In the genomic region with DNA sequence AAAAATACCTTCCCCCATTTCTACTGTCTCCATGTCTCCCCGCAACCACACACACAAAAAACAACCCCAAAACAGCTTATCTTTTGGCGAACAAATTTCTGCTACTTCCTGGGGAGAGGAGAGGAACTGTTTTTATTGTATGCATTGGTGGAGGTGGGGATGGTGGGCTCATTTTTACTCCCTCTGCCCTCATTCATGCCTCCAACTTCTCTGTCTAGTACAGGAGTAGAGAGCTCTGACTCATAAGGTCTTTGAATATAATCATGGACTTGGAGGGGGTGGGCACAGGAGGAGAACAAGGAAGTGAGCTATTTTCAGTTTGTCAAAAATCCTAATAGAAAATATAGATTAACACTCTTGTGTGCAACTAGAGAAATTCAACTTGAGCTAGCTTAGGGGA, we compare ENCODE assay signal across 22 cellular contexts.
DNase-seq lines count a peak whose midpoint lies in the region; ATAC-seq, FAIRE-seq and TF ChIP-seq lines count a peak whose summit lies in the region.
"Had no signal": no experiment of that assay in that cellular context is flagged by ENCODE, and none has a peak within 500 bp of the region (broad histone marks: within the 10 kb centered on the region; RNA-seq: fewer than 3 reads in every experiment).

No MANE protein-coding gene starts in this region.

- ATAC-seq in heart left ventricle: no peak
- ATAC-seq: right lobe of liver had no signal

- H2BK120ac ChIP-seq in H1 (replicated peaks; ENCODE audit: low read depth, low read length): no peak overlapping the region

- no peak overlapping the region for H3K56ac ChIP-seq in H1 (replicated peaks; ENCODE audit: insufficient read length, low read depth, low read length)

- H3K9ac ChIP-seq in H1 (replicated peaks in 1 of 4; ENCODE audit: extremely low read depth in 1 of 4, low read depth in 3 of 4, low read length in 3 of 4) (no peak overlapping the region), kidney (ENCODE audit: low read length in 2 of 2) (no peak overlapping the region)

- H4K91ac ChIP-seq in H1 (replicated peaks; ENCODE audit: insufficient read length, low read length): no peak overlapping the region

- TF ChIP-seq RAD21 in H1 (IDR thresholded peaks at IDR 0.05 in 1 of 2, conservative IDR thresholded peaks at IDR 0.05 in 1 of 2; ENCODE audit: low read depth in 2 of 2, low read length in 2 of 2): no peak

- H3K4ac ChIP-seq in H1 (replicated peaks; ENCODE audit: insufficient read length, low read depth, low read length): no peak overlapping the region

- H2BK5ac ChIP-seq in H1 (ENCODE audit: low read depth, low read length): no peak overlapping the region

- H2BK20ac ChIP-seq in H1 (ENCODE audit: low read length): no peak overlapping the region

- H3K23ac ChIP-seq in H1 (ENCODE audit: insufficient read length): no peak overlapping the region

- H4K20me1 ChIP-seq in H1 (replicated peaks in 1 of 2; ENCODE audit: control insufficient read depth in 1 of 2, insufficient read depth in 2 of 2, low read length in 2 of 2): no peaks in the 10 kb centered on the region

- 81% methylated on average over 2 of the region's 2 CpGs; no CpG with 5 or more reads in 1 of the 2 experiments for WGBS in H1 (ENCODE audit: extremely low coverage in 1 of 2, insufficient coverage in 1 of 2, insufficient read length in 1 of 2, insufficient replicate concordance in 2 of 2, low coverage in 1 of 2, low lambda C conversion rate in 2 of 2, missing lambda C conversion rate in 1 of 2), 2 experiments
- WGBS in heart left ventricle, 4 donors: 65 to 87% (median 74%) methylated on average over 2 of the region's 2 CpGs

- peak; percentile 36 for DNase-seq in KG1 (lab: John Stamatoyannopoulos, UW)
- DNase-seq in OCI-M1 (lab: John Stamatoyannopoulos, UW): peak; percentile 16
- DNase-seq in H1 (ENCODE audit: low read depth in 1 of 2, low spot score in 2 of 2): no peak
- no peak for DNase-seq in kidney
- no peak for DNase-seq in HTR-8/SVneo (ENCODE audit: insufficient read length, low spot score)
- DNase-seq in COLO668 (lab: John Stamatoyannopoulos, UW; ENCODE audit: unreplicated experiment): no peak
- DNase-seq in heart left ventricle: no peak
- DNase-seq: activated CD4-positive, alpha-beta memory T cell treated with anti-CD3 and anti-CD28 coated beads, Interleukin-2, amount 10 ng/mL, durations not matched to agents 7 days and 5 days; activated CD8-positive, alpha-beta memory T cell treated with anti-CD3 and anti-CD28 coated beads, Interleukin-2, amount 50 U/mL, for 4 hours; activated naive CD4-positive, alpha-beta T cell treated with Interleukin-2 at 50 U/mL for 16 hours; body of pancreas; COR-L47; erythroblast; islet precursor cell; NCI-H1048; NCI-H748 treated with DMSO at 0.1 percent for 48 hours; posterior cingulate gyrus; right lobe of liver; stomach; uterus had no signal

- H3K79me1 ChIP-seq in H1 (ENCODE audit: low read depth, low read length): no peaks in the 10 kb centered on the region

- no peak for FAIRE-seq in H1 (lab: Jason Lieb, UNC)
- FAIRE-seq in kidney (lab: Jason Lieb, UNC): no peak
- no peak for FAIRE-seq in HTR-8/SVneo (lab: Jason Lieb, UNC)
- FAIRE-seq: A204.1 had no signal

- H4K8ac ChIP-seq in H1 (ENCODE audit: extremely low read depth, insufficient read depth, low read length): no peak overlapping the region

- H3K27me3 ChIP-seq in ACC112 (ENCODE audit: insufficient read depth, low read length) (no peaks in the 10 kb centered on the region), H1 (replicated peaks in 1 of 4; ENCODE audit: control insufficient read depth in 3 of 4, extremely low read depth in 1 of 4, insufficient read depth in 3 of 4, low read length in 3 of 4) (no peaks in the 10 kb centered on the region), heart left ventricle (no peaks in the 10 kb centered on the region)
- H3K27me3 ChIP-seq: body of pancreas, right lobe of liver, stomach, uterus had no signal

- H2BK15ac ChIP-seq in H1 (ENCODE audit: low read length): no peak overlapping the region

- no peaks in the 10 kb centered on the region for H3K23me2 ChIP-seq in H1 (ENCODE audit: low read depth, low read length)

- H3K79me2 ChIP-seq in ACC112 (ENCODE audit: control insufficient read depth, insufficient read depth, low read length, unreplicated experiment) (no peaks in the 10 kb centered on the region), H1 (ENCODE audit: control insufficient read depth in 1 of 2, insufficient read depth in 2 of 2, low read length in 2 of 2) (no peaks in the 10 kb centered on the region)

- H3K4me2 ChIP-seq in H1 (ENCODE audit: insufficient read depth in 1 of 2, low read depth in 2 of 2, low read length in 2 of 2): no peak overlapping the region

- H2BK12ac ChIP-seq in H1 (ENCODE audit: low read depth, low read length): no peak overlapping the region

- no peak overlapping the region for H4K5ac ChIP-seq in H1 (ENCODE audit: insufficient read length, low read depth, low read length)

- no peak overlapping the region for H2AK5ac ChIP-seq in H1 (ENCODE audit: low read depth, low read length)

- TF ChIP-seq POLR2A in H1 (IDR thresholded peaks at IDR 0.05; ENCODE audit: control extremely low read depth in 1 of 2, low read depth in 2 of 2, low read length in 2 of 2): no peak
- TF ChIP-seq POLR2A in heart left ventricle (IDR thresholded peaks at IDR 0.05): no peak

- no peak overlapping the region for H3K14ac ChIP-seq in H1 (ENCODE audit: insufficient read length)

- CTCF ChIA-PET in H1 (lab: Charles Lee; ENCODE audit: partially characterized antibody): interaction anchor here (1.0 to 2.4 kb wide), 3 partner anchors 8 to 174 kb away, joined by 3 to 5 read pairs (median 3); no protein-coding TSS in a partner anchor

- POLR2A ChIA-PET in H1 (lab: Charles Lee; ENCODE audit: partially characterized antibody): interaction anchor here (1.1 to 1.9 kb wide), 3 partner anchors 8 to 69 kb away, joined by 5 to 8 read pairs (median 6); no protein-coding TSS in a partner anchor

- TF ChIP-seq EP300 in H1 (IDR thresholded peaks at IDR 0.05; ENCODE audit: borderline replicate concordance in 1 of 2, low read depth in 2 of 2, low read length in 2 of 2): no peak

- H3K18ac ChIP-seq in H1 (ENCODE audit: extremely low read depth, low read length): peak overlapping the region; percentile 25; the same call in 1 of the 2 replicates

- intact Hi-C loops in kidney (cut with DNase I): no loop called here
- intact Hi-C loops in heart left ventricle (cut with DNase I): no loop called here

- H2AFZ ChIP-seq in ACC112 (ENCODE audit: low read length, unreplicated experiment): peak overlapping the region; percentile 41
- H2AFZ ChIP-seq in H1 (ENCODE audit: low read length): no peak overlapping the region

- H3K27ac ChIP-seq in ACC112 (ENCODE audit: low read depth, low read length) (no peak overlapping the region), H1 (ENCODE audit: low read depth, low read length) (no peak overlapping the region), kidney (ENCODE audit: low read depth in 2 of 2, low read length in 2 of 2) (no peak overlapping the region), heart left ventricle (no peak overlapping the region)
- H3K27ac ChIP-seq: right lobe of liver, stomach, uterus had no signal

- H3K36me3 ChIP-seq in ACC112 (ENCODE audit: insufficient read depth, low read length): no peaks in the 10 kb centered on the region
- no peaks in the 10 kb centered on the region for H3K36me3 ChIP-seq in H1 (ENCODE audit: control insufficient read depth in 2 of 4, insufficient read depth in 4 of 4, low read length in 3 of 4)
- no peaks in the 10 kb centered on the region for H3K36me3 ChIP-seq in kidney (ENCODE audit: control insufficient read depth in 1 of 2, insufficient read depth in 2 of 2, low read length in 2 of 2)
- H3K36me3 ChIP-seq in heart left ventricle: no peaks in the 10 kb centered on the region
- H3K36me3 ChIP-seq: right lobe of liver, stomach, uterus had no signal

- H3K4me1 ChIP-seq in ACC112 (ENCODE audit: control insufficient read depth, insufficient read depth, low read length, unreplicated experiment) (no peaks in the 10 kb centered on the region), H1 (replicated peaks in 1 of 4; ENCODE audit: control insufficient read depth in 3 of 4, insufficient read depth in 4 of 4, low read length in 3 of 4) (peaks cover 0 to 9% (median 1%) of the 10 kb centered on the region in 4 experiments; a peak in 3 of 7 replicates), kidney (ENCODE audit: control insufficient read depth in 1 of 2, insufficient read depth in 1 of 2, low read depth in 1 of 2, low read length in 2 of 2) (no peaks in the 10 kb centered on the region), heart left ventricle (no peaks in the 10 kb centered on the region)
- H3K4me1 ChIP-seq: right lobe of liver, stomach, uterus had no signal

- TF ChIP-seq CTCF in H1 (IDR thresholded peaks at IDR 0.05; ENCODE audit: control extremely low read depth in 1 of 3, insufficient read depth in 1 of 3, low read depth in 1 of 3, low read length in 3 of 3) (no peak), kidney (IDR thresholded peaks at IDR 0.05; ENCODE audit: borderline replicate concordance, extremely low read depth, insufficient read depth) (no peak), heart left ventricle (IDR thresholded peaks at IDR 0.05) (no peak)

- no peak overlapping the region for H3K4me3 ChIP-seq in ACC112 (ENCODE audit: low read depth, low read length)
- H3K4me3 ChIP-seq in H1 (ENCODE audit: extremely low read depth in 1 of 4, insufficient read depth in 2 of 4, low read depth in 3 of 4, low read length in 4 of 4): no peak overlapping the region
- no peak overlapping the region for H3K4me3 ChIP-seq in kidney (ENCODE audit: low read length in 2 of 2)
- no peak overlapping the region for H3K4me3 ChIP-seq in heart left ventricle
- H3K4me3 ChIP-seq: body of pancreas, right lobe of liver, stomach, uterus had no signal

- H3K9me3 ChIP-seq in H1 (ENCODE audit: insufficient read depth in 2 of 2, low read depth in 1 of 2, low read length in 1 of 2) (no peaks in the 10 kb centered on the region), kidney (ENCODE audit: control insufficient read depth in 1 of 2, low read length in 2 of 2) (no peaks in the 10 kb centered on the region), heart left ventricle (peaks cover 0 to 4% (median 0%) of the 10 kb centered on the region in 12 donors)
- H3K9me3 ChIP-seq: body of pancreas, right lobe of liver, stomach, uterus had no signal

TF ChIP-seq in H1, 55 proteins besides CTCF, POLR2A, EP300 and RAD21 (continues in another document):
- TF ChIP-seq, protein P1, sequence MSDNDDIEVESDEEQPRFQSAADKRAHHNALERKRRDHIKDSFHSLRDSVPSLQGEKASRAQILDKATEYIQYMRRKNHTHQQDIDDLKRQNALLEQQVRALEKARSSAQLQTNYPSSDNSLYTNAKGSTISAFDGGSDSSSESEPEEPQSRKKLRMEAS (IDR thresholded peaks at IDR 0.05): no peak
- no peak for TF ChIP-seq SIRT6 (IDR thresholded peaks at IDR 0.05; ENCODE audit: low read length)
- TF ChIP-seq, protein P2, sequence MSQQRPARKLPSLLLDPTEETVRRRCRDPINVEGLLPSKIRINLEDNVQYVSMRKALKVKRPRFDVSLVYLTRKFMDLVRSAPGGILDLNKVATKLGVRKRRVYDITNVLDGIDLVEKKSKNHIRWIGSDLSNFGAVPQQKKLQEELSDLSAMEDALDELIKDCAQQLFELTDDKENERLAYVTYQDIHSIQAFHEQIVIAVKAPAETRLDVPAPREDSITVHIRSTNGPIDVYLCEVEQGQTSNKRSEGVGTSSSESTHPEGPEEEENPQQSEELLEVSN (IDR thresholded peaks at IDR 0.05): no peak

Comparison
In these comparisons a context has a peak if more than half of its experiments do, and no peak if none do; other contexts are left out.
1. DNase-seq: peak in KG1 (single experiment) and OCI-M1 (single experiment); none in H1 (0 of 2), kidney (single experiment), HTR-8/SVneo (single experiment), COLO668 (single experiment) and heart left ventricle (0 of 5).